8 cellular contexts compared by ENCODE assay signal in genomic region chr14:67883717-67884116, GRCh38.
DNase-seq lines count a peak whose midpoint lies in the region; ATAC-seq and TF ChIP-seq lines count a peak whose summit lies in the region.
"Had no signal": no experiment of that assay in that cellular context is flagged by ENCODE, and none has a peak within 500 bp of the region (broad histone marks: within the 10 kb centered on the region; RNA-seq: fewer than 3 reads in every experiment).

No MANE protein-coding gene starts in this region.

- ATAC-seq in HG02840 (IDR thresholded peaks at IDR 0.05; ENCODE audit: low FRiP score, unreplicated experiment) (no peak), HG02973 (IDR thresholded peaks at IDR 0.05; ENCODE audit: unreplicated experiment) (no peak), GM21717 (IDR thresholded peaks at IDR 0.05; ENCODE audit: unreplicated experiment) (no peak)
- ATAC-seq: naive thymus-derived CD8-positive, alpha-beta T cell had no signal

- H3K27me3 ChIP-seq in parathyroid adenoma (ENCODE audit: control insufficient read depth, insufficient read depth, low read length): no peaks in the 10 kb centered on the region

- H3K36me3 ChIP-seq in parathyroid adenoma (ENCODE audit: control insufficient read depth, insufficient read depth, low read length): no peaks in the 10 kb centered on the region

- peak; percentile 19 for TF ChIP-seq CTCF in parathyroid adenoma (IDR thresholded peaks at IDR 0.05)

- no peak overlapping the region for H3K4me2 ChIP-seq in parathyroid adenoma (ENCODE audit: low read length)

- DNase-seq in EL: peak; percentile 23
- DNase-seq in NCI-H1694 (lab: John Stamatoyannopoulos, UW): peak; percentile 20
- peak; percentile 62 for DNase-seq in dedifferentiated amniotic fluid mesenchymal stem cell (ENCODE audit: extremely low spot score)

- no peaks in the 10 kb centered on the region for H3K4me1 ChIP-seq in parathyroid adenoma

- no peak overlapping the region for H3K4me3 ChIP-seq in parathyroid adenoma (ENCODE audit: low read depth, low read length)

- no peak overlapping the region for H2AFZ ChIP-seq in parathyroid adenoma

- H3K27ac ChIP-seq in parathyroid adenoma: no peak overlapping the region

- no peaks in the 10 kb centered on the region for H3K9me3 ChIP-seq in parathyroid adenoma (ENCODE audit: control insufficient read depth, low read length)

- H3K9ac ChIP-seq in parathyroid adenoma: no peak overlapping the region

- no peaks in the 10 kb centered on the region for H3K79me2 ChIP-seq in parathyroid adenoma
